35 cellular contexts compared by ENCODE assay signal in the genomic region with DNA sequence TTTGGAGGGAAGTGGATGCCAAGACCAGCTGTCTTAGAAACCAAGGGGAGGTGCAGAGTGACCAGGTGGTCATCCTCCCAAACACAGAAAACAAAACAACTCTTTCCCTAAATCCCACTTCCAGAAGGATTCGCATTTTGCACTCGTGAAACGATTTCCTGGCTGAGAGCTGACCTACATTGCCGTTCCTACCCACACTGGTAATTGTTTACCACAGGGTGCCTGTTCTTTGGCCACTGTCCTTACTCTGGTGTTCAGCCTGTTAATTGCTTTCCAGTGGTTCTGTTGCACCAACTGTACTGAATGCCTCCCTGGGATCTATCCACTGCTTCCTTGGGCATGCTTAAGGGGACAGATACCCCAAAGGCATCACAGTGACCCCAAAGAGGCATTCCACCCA. TPM values are rescaled to one million over a fixed set of nuclear protein-coding genes. Genes with fewer than 3 reads are reported as not detected.
"Had no signal": no experiment of that assay in that cellular context is flagged by ENCODE, and none has a peak within 500 bp of the region (broad histone marks: within the 10 kb centered on the region; RNA-seq: fewer than 3 reads in every experiment).

No MANE protein-coding gene starts in this region.

- H3K9me3 Mint-ChIP-seq: effector memory CD8-positive, alpha-beta T cell; nephron; stimulated activated effector memory CD8-positive, alpha-beta T cell treated with anti-CD3 and anti-CD28 coated beads, Interleukin-12 subunit alpha, Interleukin-12 subunit beta, amount 100 ng/mL, for 72 hours had no signal

- ATAC-seq: effector memory CD8-positive, alpha-beta T cell; heart right ventricle; left cardiac atrium; left lung; naive thymus-derived CD4-positive, alpha-beta T cell; right cardiac atrium; stimulated activated effector memory CD8-positive, alpha-beta T cell treated with anti-CD3 and anti-CD28 coated beads, Interleukin-12 subunit alpha, Interleukin-12 subunit beta, amount 100 ng/mL, for 72 hours; upper lobe of right lung had no signal

- H3K36me3 ChIP-seq: esophagus squamous epithelium, heart right ventricle, left lung, prostate gland, sigmoid colon, thoracic aorta, tibial nerve, upper lobe of right lung, uterus had no signal

- H3K36me3 Mint-ChIP-seq: naive thymus-derived CD4-positive, alpha-beta T cell; stimulated activated effector memory CD8-positive, alpha-beta T cell treated with anti-CD3 and anti-CD28 coated beads, Interleukin-12 subunit alpha, Interleukin-12 subunit beta, amount 100 ng/mL, for 72 hours had no signal

- H3K27ac Mint-ChIP-seq: effector memory CD8-positive, alpha-beta T cell; nephron; stimulated activated effector memory CD8-positive, alpha-beta T cell treated with anti-CD3 and anti-CD28 coated beads, Interleukin-12 subunit alpha, Interleukin-12 subunit beta, amount 100 ng/mL, for 72 hours had no signal

- H3K4me3 Mint-ChIP-seq: effector memory CD8-positive, alpha-beta T cell; naive thymus-derived CD4-positive, alpha-beta T cell; nephron; stimulated activated effector memory CD8-positive, alpha-beta T cell treated with anti-CD3 and anti-CD28 coated beads, Interleukin-12 subunit alpha, Interleukin-12 subunit beta, amount 100 ng/mL, for 72 hours had no signal

- H3K4me1 ChIP-seq: prostate gland, uterus had no signal

- DNase-seq: cortex of kidney; effector memory CD8-positive, alpha-beta T cell; erythroblast; esophagus squamous epithelium; foreskin melanocyte; glutamatergic neuron; heart right ventricle; hippocampal formation; left cardiac atrium; left lung; mesenchymal stem cell; midbrain; naive thymus-derived CD4-positive, alpha-beta T cell; nucleus accumbens; right cardiac atrium; sigmoid colon; stimulated activated CD4-positive, alpha-beta T cell treated with anti-CD3 and anti-CD28 coated beads, Interleukin-2, amount 100 ng/mL, for 24 hours; stimulated activated CD4-positive, alpha-beta T cell treated with anti-CD3 and anti-CD28 coated beads, Interleukin-4, amount 100 ng/mL, for 24 hours; stimulated activated naive CD4-positive, alpha-beta T cell treated with Interleukin-2 at 50 U/mL for 16 hours; upper lobe of right lung; uterus had no signal

- H3K27ac ChIP-seq: esophagus squamous epithelium, heart right ventricle, left lung, prostate gland, sigmoid colon, thoracic aorta, tibial nerve, upper lobe of right lung, uterus had no signal

- H3K4me3 ChIP-seq: esophagus squamous epithelium, heart right ventricle, left lung, prostate gland, sigmoid colon, thoracic aorta, tibial nerve, upper lobe of right lung, uterus had no signal

- H3K9me3 ChIP-seq: esophagus squamous epithelium, heart right ventricle, left lung, prostate gland, sigmoid colon, thoracic aorta, tibial nerve, upper lobe of right lung, uterus had no signal

- H3K27me3 ChIP-seq: uterus had no signal

- FAIRE-seq: endometrium, islet of Langerhans had no signal

RNA-seq across cellular contexts. Expression of a gene that starts 23.2 kb away (rescaled TPM):
- total RNA-seq: dermis microvascular lymphatic vessel endothelial cell, heart right ventricle, kidney epithelial cell, left cardiac atrium, left lung, lung microvascular endothelial cell, mucosa of gallbladder, osteocyte, renal cortical epithelial cell, skeletal muscle tissue, thoracic aorta, tibial nerve, upper lobe of right lung, uterus had no signal
- polyA plus RNA-seq: heart right ventricle; naive thymus-derived CD4-positive, alpha-beta T cell had no signal

RNA-seq across cellular contexts. Expression of a gene that starts 23.6 kb away (rescaled TPM):
- total RNA-seq: lung microvascular endothelial cell, osteocyte had no signal
